Comparison of ENCODE assay signal across 1 cellular context in the genomic region with DNA sequence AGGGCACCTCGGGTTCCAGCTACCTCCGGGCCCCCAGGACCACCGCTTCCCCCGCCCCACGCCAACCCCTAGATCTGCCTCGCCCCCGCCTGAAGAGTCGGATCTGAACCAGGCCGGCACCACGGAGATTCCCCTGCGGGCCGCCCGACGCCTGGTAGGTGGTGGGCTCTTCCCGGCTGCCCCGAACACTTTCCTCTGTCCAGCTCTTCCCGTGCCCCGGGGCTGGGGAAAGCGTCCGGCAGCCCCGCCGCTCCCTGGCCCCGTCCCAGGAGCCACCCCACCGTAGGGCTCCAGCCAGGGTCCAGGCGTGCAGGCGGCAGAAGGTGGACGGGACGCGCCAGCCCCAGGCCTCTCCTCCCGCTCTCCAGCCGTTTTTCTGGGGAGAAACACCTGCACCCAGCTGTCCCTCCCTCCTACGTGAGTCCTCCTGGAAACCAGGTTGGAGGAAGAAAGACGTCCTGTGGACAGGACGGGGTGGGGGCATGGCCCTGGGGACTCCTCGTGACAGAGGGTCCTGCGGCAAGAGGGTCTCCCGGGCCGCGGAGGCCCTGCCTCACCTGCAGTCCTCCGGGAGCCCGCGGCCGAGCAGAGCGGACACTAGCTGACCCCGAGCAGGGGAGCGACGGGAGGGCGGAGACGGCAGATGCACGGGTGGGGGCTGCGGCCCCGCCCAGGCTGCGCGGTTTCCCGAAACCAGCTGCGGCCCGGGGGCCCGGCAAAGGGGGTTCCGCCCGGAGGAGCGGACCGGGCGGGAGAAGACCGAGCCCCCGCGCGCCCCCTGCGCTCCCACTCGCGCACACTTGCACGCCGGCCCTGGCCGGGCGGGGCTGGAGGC.
TF ChIP-seq lines count a peak whose summit lies in the region.

TMEM176B (minus strand) TSS at position 624 of the 835 bp plus-strand sequence. CDS start 3,795 bp downstream, outside the sequence.

TF ChIP-seq in GM23338, 12 proteins besides CTCF, POLR2A, EP300 and RAD21:
- TF ChIP-seq, protein P1, sequence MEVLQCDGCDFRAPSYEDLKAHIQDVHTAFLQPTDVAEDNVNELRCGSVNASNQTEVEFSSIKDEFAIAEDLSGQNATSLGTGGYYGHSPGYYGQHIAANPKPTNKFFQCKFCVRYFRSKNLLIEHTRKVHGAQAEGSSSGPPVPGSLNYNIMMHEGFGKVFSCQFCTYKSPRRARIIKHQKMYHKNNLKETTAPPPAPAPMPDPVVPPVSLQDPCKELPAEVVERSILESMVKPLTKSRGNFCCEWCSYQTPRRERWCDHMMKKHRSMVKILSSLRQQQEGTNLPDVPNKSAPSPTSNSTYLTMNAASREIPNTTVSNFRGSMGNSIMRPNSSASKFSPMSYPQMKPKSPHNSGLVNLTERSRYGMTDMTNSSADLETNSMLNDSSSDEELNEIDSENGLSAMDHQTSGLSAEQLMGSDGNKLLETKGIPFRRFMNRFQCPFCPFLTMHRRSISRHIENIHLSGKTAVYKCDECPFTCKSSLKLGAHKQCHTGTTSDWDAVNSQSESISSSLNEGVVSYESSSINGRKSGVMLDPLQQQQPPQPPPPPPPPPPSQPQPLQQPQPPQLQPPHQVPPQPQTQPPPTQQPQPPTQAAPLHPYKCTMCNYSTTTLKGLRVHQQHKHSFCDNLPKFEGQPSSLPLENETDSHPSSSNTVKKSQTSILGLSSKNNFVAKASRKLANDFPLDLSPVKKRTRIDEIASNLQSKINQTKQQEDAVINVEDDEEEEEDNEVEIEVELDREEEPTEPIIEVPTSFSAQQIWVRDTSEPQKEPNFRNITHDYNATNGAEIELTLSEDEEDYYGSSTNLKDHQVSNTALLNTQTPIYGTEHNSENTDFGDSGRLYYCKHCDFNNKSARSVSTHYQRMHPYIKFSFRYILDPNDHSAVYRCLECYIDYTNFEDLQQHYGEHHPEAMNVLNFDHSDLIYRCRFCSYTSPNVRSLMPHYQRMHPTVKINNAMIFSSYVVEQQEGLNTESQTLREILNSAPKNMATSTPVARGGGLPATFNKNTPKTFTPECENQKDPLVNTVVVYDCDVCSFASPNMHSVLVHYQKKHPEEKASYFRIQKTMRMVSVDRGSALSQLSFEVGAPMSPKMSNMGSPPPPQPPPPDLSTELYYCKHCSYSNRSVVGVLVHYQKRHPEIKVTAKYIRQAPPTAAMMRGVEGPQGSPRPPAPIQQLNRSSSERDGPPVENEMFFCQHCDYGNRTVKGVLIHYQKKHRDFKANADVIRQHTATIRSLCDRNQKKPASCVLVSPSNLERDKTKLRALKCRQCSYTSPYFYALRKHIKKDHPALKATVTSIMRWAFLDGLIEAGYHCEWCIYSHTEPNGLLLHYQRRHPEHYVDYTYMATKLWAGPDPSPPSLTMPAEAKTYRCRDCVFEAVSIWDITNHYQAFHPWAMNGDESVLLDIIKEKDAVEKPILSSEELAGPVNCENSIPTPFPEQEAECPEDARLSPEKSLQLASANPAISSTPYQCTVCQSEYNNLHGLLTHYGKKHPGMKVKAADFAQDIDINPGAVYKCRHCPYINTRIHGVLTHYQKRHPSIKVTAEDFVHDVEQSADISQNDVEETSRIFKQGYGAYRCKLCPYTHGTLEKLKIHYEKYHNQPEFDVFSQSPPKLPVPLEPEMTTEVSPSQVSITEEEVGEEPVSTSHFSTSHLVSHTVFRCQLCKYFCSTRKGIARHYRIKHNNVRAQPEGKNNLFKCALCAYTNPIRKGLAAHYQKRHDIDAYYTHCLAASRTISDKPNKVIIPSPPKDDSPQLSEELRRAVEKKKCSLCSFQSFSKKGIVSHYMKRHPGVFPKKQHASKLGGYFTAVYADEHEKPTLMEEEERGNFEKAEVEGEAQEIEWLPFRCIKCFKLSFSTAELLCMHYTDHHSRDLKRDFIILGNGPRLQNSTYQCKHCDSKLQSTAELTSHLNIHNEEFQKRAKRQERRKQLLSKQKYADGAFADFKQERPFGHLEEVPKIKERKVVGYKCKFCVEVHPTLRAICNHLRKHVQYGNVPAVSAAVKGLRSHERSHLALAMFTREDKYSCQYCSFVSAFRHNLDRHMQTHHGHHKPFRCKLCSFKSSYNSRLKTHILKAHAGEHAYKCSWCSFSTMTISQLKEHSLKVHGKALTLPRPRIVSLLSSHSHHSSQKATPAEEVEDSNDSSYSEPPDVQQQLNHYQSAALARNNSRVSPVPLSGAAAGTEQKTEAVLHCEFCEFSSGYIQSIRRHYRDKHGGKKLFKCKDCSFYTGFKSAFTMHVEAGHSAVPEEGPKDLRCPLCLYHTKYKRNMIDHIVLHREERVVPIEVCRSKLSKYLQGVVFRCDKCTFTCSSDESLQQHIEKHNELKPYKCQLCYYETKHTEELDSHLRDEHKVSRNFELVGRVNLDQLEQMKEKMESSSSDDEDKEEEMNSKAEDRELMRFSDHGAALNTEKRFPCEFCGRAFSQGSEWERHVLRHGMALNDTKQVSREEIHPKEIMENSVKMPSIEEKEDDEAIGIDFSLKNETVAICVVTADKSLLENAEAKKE (CRISPR knock-in tag; IDR thresholded peaks at IDR 0.05), result no peak
- no peak for TF ChIP-seq CREB1 (CRISPR knock-in tag; IDR thresholded peaks at IDR 0.05; ENCODE audit: low read depth)
- no peak for TF ChIP-seq ZNF114 (CRISPR knock-in tag; IDR thresholded peaks at IDR 0.05)
- TF ChIP-seq STAT1 (IDR thresholded peaks at IDR 0.05; ENCODE audit: unreplicated experiment), result no peak
- TF ChIP-seq NANOG (IDR thresholded peaks at IDR 0.05; ENCODE audit: borderline replicate concordance), result no peak
- TF ChIP-seq POLR2AphosphoS5 (IDR thresholded peaks at IDR 0.05; ENCODE audit: low read depth), result no peak
- TF ChIP-seq, protein P2, sequence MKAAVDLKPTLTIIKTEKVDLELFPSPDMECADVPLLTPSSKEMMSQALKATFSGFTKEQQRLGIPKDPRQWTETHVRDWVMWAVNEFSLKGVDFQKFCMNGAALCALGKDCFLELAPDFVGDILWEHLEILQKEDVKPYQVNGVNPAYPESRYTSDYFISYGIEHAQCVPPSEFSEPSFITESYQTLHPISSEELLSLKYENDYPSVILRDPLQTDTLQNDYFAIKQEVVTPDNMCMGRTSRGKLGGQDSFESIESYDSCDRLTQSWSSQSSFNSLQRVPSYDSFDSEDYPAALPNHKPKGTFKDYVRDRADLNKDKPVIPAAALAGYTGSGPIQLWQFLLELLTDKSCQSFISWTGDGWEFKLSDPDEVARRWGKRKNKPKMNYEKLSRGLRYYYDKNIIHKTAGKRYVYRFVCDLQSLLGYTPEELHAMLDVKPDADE (IDR thresholded peaks at IDR 0.05), result no peak
- peak; percentile 89 for TF ChIP-seq EZH2 (IDR thresholded peaks at IDR 0.05; ENCODE audit: low read depth, unreplicated experiment)
- TF ChIP-seq ZNF331 (CRISPR knock-in tag; IDR thresholded peaks at IDR 0.05; ENCODE audit: low read depth), result no peak
- TF ChIP-seq, protein P3, sequence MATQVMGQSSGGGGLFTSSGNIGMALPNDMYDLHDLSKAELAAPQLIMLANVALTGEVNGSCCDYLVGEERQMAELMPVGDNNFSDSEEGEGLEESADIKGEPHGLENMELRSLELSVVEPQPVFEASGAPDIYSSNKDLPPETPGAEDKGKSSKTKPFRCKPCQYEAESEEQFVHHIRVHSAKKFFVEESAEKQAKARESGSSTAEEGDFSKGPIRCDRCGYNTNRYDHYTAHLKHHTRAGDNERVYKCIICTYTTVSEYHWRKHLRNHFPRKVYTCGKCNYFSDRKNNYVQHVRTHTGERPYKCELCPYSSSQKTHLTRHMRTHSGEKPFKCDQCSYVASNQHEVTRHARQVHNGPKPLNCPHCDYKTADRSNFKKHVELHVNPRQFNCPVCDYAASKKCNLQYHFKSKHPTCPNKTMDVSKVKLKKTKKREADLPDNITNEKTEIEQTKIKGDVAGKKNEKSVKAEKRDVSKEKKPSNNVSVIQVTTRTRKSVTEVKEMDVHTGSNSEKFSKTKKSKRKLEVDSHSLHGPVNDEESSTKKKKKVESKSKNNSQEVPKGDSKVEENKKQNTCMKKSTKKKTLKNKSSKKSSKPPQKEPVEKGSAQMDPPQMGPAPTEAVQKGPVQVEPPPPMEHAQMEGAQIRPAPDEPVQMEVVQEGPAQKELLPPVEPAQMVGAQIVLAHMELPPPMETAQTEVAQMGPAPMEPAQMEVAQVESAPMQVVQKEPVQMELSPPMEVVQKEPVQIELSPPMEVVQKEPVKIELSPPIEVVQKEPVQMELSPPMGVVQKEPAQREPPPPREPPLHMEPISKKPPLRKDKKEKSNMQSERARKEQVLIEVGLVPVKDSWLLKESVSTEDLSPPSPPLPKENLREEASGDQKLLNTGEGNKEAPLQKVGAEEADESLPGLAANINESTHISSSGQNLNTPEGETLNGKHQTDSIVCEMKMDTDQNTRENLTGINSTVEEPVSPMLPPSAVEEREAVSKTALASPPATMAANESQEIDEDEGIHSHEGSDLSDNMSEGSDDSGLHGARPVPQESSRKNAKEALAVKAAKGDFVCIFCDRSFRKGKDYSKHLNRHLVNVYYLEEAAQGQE (IDR thresholded peaks at IDR 0.05; ENCODE audit: unreplicated experiment), result no peak
- peak; percentile 21 for TF ChIP-seq EZH2phosphoT487 (IDR thresholded peaks at IDR 0.05; ENCODE audit: unreplicated experiment)
- no peak for TF ChIP-seq JUNB (IDR thresholded peaks at IDR 0.05; ENCODE audit: unreplicated experiment)
TF ChIP-seq in GM23338: peak in this region for 2.
